ENCODE assay signal across 8 cellular contexts in the genomic region with DNA sequence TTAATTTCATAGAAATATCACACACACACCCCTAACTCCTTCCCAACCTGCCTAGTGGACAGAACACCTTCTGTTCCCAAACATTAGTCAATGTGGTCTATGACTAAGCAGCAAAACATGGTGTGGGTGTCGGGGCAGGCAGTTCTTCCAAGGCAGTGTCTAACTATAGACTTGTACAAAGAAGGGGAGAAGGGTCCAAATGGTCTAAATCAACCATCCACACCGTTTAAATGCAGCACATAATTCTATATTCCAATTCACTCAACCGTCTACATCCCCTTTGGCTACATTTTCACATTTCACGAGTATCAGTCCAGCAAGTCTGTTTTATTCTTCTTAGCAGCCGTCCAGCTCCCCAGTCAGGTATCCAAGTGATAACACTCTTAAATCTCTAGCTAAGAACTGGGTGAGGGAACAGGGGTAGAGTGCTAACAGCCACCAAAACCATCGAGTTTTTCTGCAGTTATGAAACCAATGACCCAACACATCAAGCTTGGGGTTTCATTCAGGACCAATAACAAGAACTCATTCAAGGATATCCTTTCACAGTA. TPM values are rescaled to one million over a fixed set of nuclear protein-coding genes. Genes with fewer than 3 reads are reported as not detected.
DNase-seq lines count a peak whose midpoint lies in the region; ATAC-seq, FAIRE-seq and TF ChIP-seq lines count a peak whose summit lies in the region.

No MANE protein-coding gene starts in this region.

- no peak for TF ChIP-seq POLR2A in GM12892 (IDR thresholded peaks at IDR 0.05; ENCODE audit: low read depth, low read length)
- no peak for TF ChIP-seq POLR2A in esophagus muscularis mucosa (IDR thresholded peaks at IDR 0.05; ENCODE audit: low read depth)

- H3K36me3 Mint-ChIP-seq in CD8-positive, alpha-beta T cell, result no peaks in the 10 kb centered on the region

- POLR2A ChIA-PET in CD8-positive, alpha-beta T cell (lab: Charles Lee), result no interaction called here

- H3K4me3 Mint-ChIP-seq in CD8-positive, alpha-beta T cell, result no peak overlapping the region

- peaks cover 31 to 82% (median 68%) of the 10 kb centered on the region in 4 donors for H3K4me1 ChIP-seq in esophagus muscularis mucosa
- peaks cover 8% of the 10 kb centered on the region for H3K4me1 ChIP-seq in CD8-positive, alpha-beta T cell (ENCODE audit: insufficient read depth, low read length)

- TF ChIP-seq EP300 in esophagus muscularis mucosa (IDR thresholded peaks at IDR 0.05), result no peak

- intact Hi-C loops in esophagus muscularis mucosa (cut with DNase I), result loop anchor here (10.0 kb wide), 2 partner anchors 302 to 742 kb away; no protein-coding TSS in a partner anchor
- intact Hi-C loops in CD8-positive, alpha-beta T cell (cut with DNase I, micrococcal nuclease), result no loop called here

- no peaks in the 10 kb centered on the region for H3K27me3 ChIP-seq in esophagus muscularis mucosa
- peaks cover 12% of the 10 kb centered on the region for H3K27me3 ChIP-seq in CD8-positive, alpha-beta T cell (ENCODE audit: insufficient read depth, low read length)

- no peak overlapping the region for H3K27ac Mint-ChIP-seq in CD8-positive, alpha-beta T cell

- no peaks in the 10 kb centered on the region for H3K9me3 ChIP-seq in esophagus muscularis mucosa
- no peaks in the 10 kb centered on the region for H3K9me3 ChIP-seq in CD8-positive, alpha-beta T cell (ENCODE audit: low read length)

- no peak for TF ChIP-seq CTCF in esophagus muscularis mucosa (IDR thresholded peaks at IDR 0.05)
- TF ChIP-seq CTCF in CD8-positive, alpha-beta T cell (IDR thresholded peaks at IDR 0.05), result no peak

- no peaks in the 10 kb centered on the region for H3K36me3 ChIP-seq in esophagus muscularis mucosa
- no peaks in the 10 kb centered on the region for H3K36me3 ChIP-seq in CD8-positive, alpha-beta T cell (ENCODE audit: insufficient read depth, low read length)

- H3K4me1 Mint-ChIP-seq in CD8-positive, alpha-beta T cell (ENCODE audit: low read depth), result peaks cover 17% of the 10 kb centered on the region

- no peak for ATAC-seq in CD8-positive, alpha-beta T cell

- DNase-seq in GM12892 (ENCODE audit: insufficient read length), result no peak
- peak; percentile 53 for DNase-seq in NCI-H748 (lab: John Stamatoyannopoulos, UW; ENCODE audit: unreplicated experiment)
- DNase-seq in esophagus muscularis mucosa (ENCODE audit: extremely low spot score), result no peak
- peak; percentile 61 for DNase-seq in retina
- no peak for DNase-seq in COLO829 (ENCODE audit: low spot score)
- no peak for DNase-seq in NCI-H510A (lab: John Stamatoyannopoulos, UW)
- DNase-seq in iPS-NIHi11 (ENCODE audit: low spot score), result no peak
- no peak for DNase-seq in CD8-positive, alpha-beta T cell

- peak overlapping the region; percentile 73 to 77 (median 75) for H3K4me3 ChIP-seq in esophagus muscularis mucosa
- H3K4me3 ChIP-seq in CD8-positive, alpha-beta T cell (ENCODE audit: low read depth, low read length), result no peak overlapping the region

- H3K27me3 Mint-ChIP-seq in CD8-positive, alpha-beta T cell (ENCODE audit: low read depth), result peaks cover 47% of the 10 kb centered on the region

- CTCF ChIA-PET in CD8-positive, alpha-beta T cell (lab: Charles Lee), result no interaction called here

- 30% methylated on average over 6 of the region's 6 CpGs for WGBS in esophagus muscularis mucosa

- H3K9me3 Mint-ChIP-seq in CD8-positive, alpha-beta T cell, result no peaks in the 10 kb centered on the region

- H3K27ac ChIP-seq in esophagus muscularis mucosa (replicated peaks in 1 of 4), result peak overlapping the region; percentile 91 to 94 (median 92)
- H3K27ac ChIP-seq in CD8-positive, alpha-beta T cell (ENCODE audit: low read depth, low read length), result no peak overlapping the region

- FAIRE-seq in GM12892 (lab: Jason Lieb, UNC), result peak; percentile 67

RNA-seq across cellular contexts. Expression of gene ZNF608, which starts 3.4 kb away (rescaled TPM):
- polyA plus RNA-seq in GM12892 (2012; ENCODE audit: missing spikeins), result 12.9 TPM
- 10 to 100 TPM; 26.6 to 33.4 (median 29.5) TPM for total RNA-seq in esophagus muscularis mucosa
- total RNA-seq in CD8-positive, alpha-beta T cell, result 1 to 10 TPM in 1 of 2 experiments, under 1 TPM in 1; 0.27 to 1.1 TPM

Comparison
In these comparisons a context has a peak if more than half of its experiments do, and no peak if none do; other contexts are left out.
1. DNase-seq: peak in NCI-H748 (single experiment) and retina (single experiment); none in GM12892 (single experiment), esophagus muscularis mucosa (single experiment), COLO829 (single experiment), NCI-H510A (single experiment), iPS-NIHi11 (single experiment) and CD8-positive, alpha-beta T cell (0 of 7).
2. RNA of gene ZNF608, which starts 3.4 kb away (total RNA-seq): 26.6 to 33.4 TPM in esophagus muscularis mucosa; 0.27 to 1.1 TPM in CD8-positive, alpha-beta T cell; every median in the first group is over 10 times any median in the second.